In genomic region chr10:127300868-127301321, GRCh38 we compare ENCODE assay signal across 18 cellular contexts.
A peak's percentile ranks its signal among the peaks of the same experiment; 100 is the strongest.
DNase-seq lines count a peak whose midpoint lies in the region; ATAC-seq and TF ChIP-seq lines count a peak whose summit lies in the region.
"Had no signal": no experiment of that assay in that cellular context is flagged by ENCODE, and none has a peak within 500 bp of the region (broad histone marks: within the 10 kb centered on the region; RNA-seq: fewer than 3 reads in every experiment).

No MANE protein-coding gene starts in this region.

- peak overlapping the region; percentile 10 for H3K9ac ChIP-seq in mucosa of stomach (ENCODE audit: low read length)

- peaks cover 1% of the 10 kb centered on the region for H3K9me3 Mint-ChIP-seq in glutamatergic neuron (ENCODE audit: unreplicated experiment)
- H3K9me3 Mint-ChIP-seq: activated CD4-positive, alpha-beta T cell treated with anti-CD3 and anti-CD28 coated beads, Interleukin-2, amount 10 ng/mL, durations not matched to agents 24 days and 14 days had no signal

- H3K27me3 Mint-ChIP-seq in glutamatergic neuron (ENCODE audit: unreplicated experiment), result no peaks in the 10 kb centered on the region

- H3K4me3 ChIP-seq in mucosa of stomach (ENCODE audit: low read length) (no peak overlapping the region), dorsolateral prefrontal cortex (no peak overlapping the region)
- H3K4me3 ChIP-seq: MG63, PC-9, SK-N-MC, vagina had no signal

- peaks cover 15% of the 10 kb centered on the region for H3K4me1 Mint-ChIP-seq in glutamatergic neuron (ENCODE audit: low read depth, unreplicated experiment)

- intact Hi-C loops in dorsolateral prefrontal cortex (cut with DNase I), result no loop called here

- TF ChIP-seq CTCF in glutamatergic neuron (IDR thresholded peaks at IDR 0.05; ENCODE audit: partially characterized antibody, unreplicated experiment) (no peak), dorsolateral prefrontal cortex (IDR thresholded peaks at IDR 0.05 in 54 of 56, conservative IDR thresholded peaks at IDR 0.05 in 2 of 56; ENCODE audit: low read depth in 1 of 56, partially characterized antibody in 56 of 56) (no peak)

- H3K36me3 ChIP-seq in mucosa of stomach (ENCODE audit: control insufficient read depth, insufficient read depth, low read length), result no peaks in the 10 kb centered on the region
- H3K36me3 ChIP-seq: MG63, vagina had no signal

- no peaks in the 10 kb centered on the region for H3K27me3 ChIP-seq in mucosa of stomach (ENCODE audit: control insufficient read depth, insufficient read depth, low read length)
- H3K27me3 ChIP-seq in dorsolateral prefrontal cortex, result no peaks in the 10 kb centered on the region
- H3K27me3 ChIP-seq: MG63, vagina had no signal

- no peak overlapping the region for H3K4me3 Mint-ChIP-seq in glutamatergic neuron (ENCODE audit: unreplicated experiment)
- H3K4me3 Mint-ChIP-seq: activated CD4-positive, alpha-beta T cell treated with anti-CD3 and anti-CD28 coated beads, Interleukin-2, amount 10 ng/mL, durations not matched to agents 24 days and 14 days; activated naive CD8-positive, alpha-beta T cell had no signal

- DNase-seq in COLO668 (lab: John Stamatoyannopoulos, UW; ENCODE audit: unreplicated experiment) (peak; percentile 62), HuH-7 (ENCODE audit: low spot score) (peak; percentile 70), glutamatergic neuron (no peak), dorsolateral prefrontal cortex (no peak)
- no peak for DNase-seq in activated effector memory CD4-positive, alpha-beta T cell treated with anti-CD3 and anti-CD28 coated beads, Interleukin-2, amount 50 U/mL, for 16 hours
- DNase-seq: activated CD4-positive, alpha-beta T cell treated with anti-CD3 and anti-CD28 coated beads, Interleukin-2, amount 10 ng/mL, durations not matched to agents 24 days and 14 days; activated T-cell treated with anti-CD3 and anti-CD28 coated beads for 4 hours; mesendoderm; MG63; NCI-H1694; PC-9 had no signal

- peak overlapping the region; percentile 69 for H3K27ac Mint-ChIP-seq in glutamatergic neuron (ENCODE audit: unreplicated experiment)
- H3K27ac Mint-ChIP-seq: activated CD4-positive, alpha-beta T cell treated with anti-CD3 and anti-CD28 coated beads, Interleukin-2, amount 10 ng/mL, durations not matched to agents 24 days and 14 days; activated naive CD8-positive, alpha-beta T cell had no signal

- H3K9me3 ChIP-seq in mucosa of stomach (ENCODE audit: control insufficient read depth, low read length), result no peaks in the 10 kb centered on the region
- H3K9me3 ChIP-seq: MG63, vagina had no signal

- no peaks in the 10 kb centered on the region for H3K36me3 Mint-ChIP-seq in glutamatergic neuron (ENCODE audit: unreplicated experiment)
- H3K36me3 Mint-ChIP-seq: activated naive CD8-positive, alpha-beta T cell had no signal

- no peak overlapping the region for H3K27ac ChIP-seq in dorsolateral prefrontal cortex
- H3K27ac ChIP-seq: PC-9, SK-N-MC, vagina had no signal

- peaks cover 21% of the 10 kb centered on the region for H3K4me1 ChIP-seq in mucosa of stomach (ENCODE audit: control insufficient read depth, insufficient read depth, low read length)
- H3K4me1 ChIP-seq: vagina had no signal

- ATAC-seq in GM21619 (IDR thresholded peaks at IDR 0.05; ENCODE audit: unreplicated experiment) (no peak), GM19455 (IDR thresholded peaks at IDR 0.05; ENCODE audit: unreplicated experiment) (no peak)
- ATAC-seq: esophagus mucosa had no signal

Comparison
In these comparisons a context has a peak if more than half of its experiments do, and no peak if none do; other contexts are left out.
1. DNase-seq: peak in COLO668 (single experiment) and HuH-7 (single experiment); none in glutamatergic neuron (single experiment), dorsolateral prefrontal cortex (0 of 10) and activated effector memory CD4-positive, alpha-beta T cell treated with anti-CD3 and anti-CD28 coated beads, Interleukin-2, amount 50 U/mL, for 16 hours (single experiment).